32 cellular contexts compared by ENCODE assay signal in genomic region chr13:112218416-112218815, GRCh38.
A peak's percentile ranks its signal among the peaks of the same experiment; 100 is the strongest.
DNase-seq lines count a peak whose midpoint lies in the region; TF ChIP-seq lines count a peak whose summit lies in the region.
"Had no signal": no experiment of that assay in that cellular context is flagged by ENCODE, and none has a peak within 500 bp of the region (broad histone marks: within the 10 kb centered on the region; RNA-seq: fewer than 3 reads in every experiment).

No MANE protein-coding gene starts in this region.

- H3K9me3 Mint-ChIP-seq in neural progenitor cell, result peaks cover 2% of the 10 kb centered on the region
- H3K9me3 Mint-ChIP-seq: CD4-positive, alpha-beta memory T cell; CD4-positive, alpha-beta T cell; CD8-positive, alpha-beta memory T cell; CD8-positive, alpha-beta T cell had no signal

- H3K4me2 ChIP-seq in neural progenitor cell, result no peak overlapping the region
- H3K4me2 ChIP-seq: A549; BLaER1; BLaER1 treated with 17β-estradiol and CSF1 and Interleukin-3, amounts not matched to agents 10 nM and 100 nM had no signal

- peaks cover 9% of the 10 kb centered on the region for H3F3A ChIP-seq in neural progenitor cell (ENCODE audit: low read depth)

- DNase-seq in neural progenitor cell (ENCODE audit: low spot score), result no peak
- no peak for DNase-seq in COR-L47 (lab: John Stamatoyannopoulos, UW)
- no peak for DNase-seq in HPDE6-E6E7 (ENCODE audit: extremely low spot score)
- no peak for DNase-seq in foreskin fibroblast
- DNase-seq: 8988T; ACHN; AML-193; BE2C; C1 segment of cervical spinal cord; Caco-2; Calu3; CD4-positive, alpha-beta memory T cell; CD4-positive, alpha-beta T cell; CD4-positive, CD25-positive, alpha-beta regulatory T cell; CD8-positive, alpha-beta memory T cell; CD8-positive, alpha-beta T cell; DMS 273 treated with DMSO at 0.1 percent for 48 hours; DMS153; DMS53; DMS79; DMS79 treated with DMSO at 0.1 percent for 48 hours; DND-41; EL had no signal

- H3K79me2 ChIP-seq in neural progenitor cell (ENCODE audit: low read depth), result no peaks in the 10 kb centered on the region

- no peaks in the 10 kb centered on the region for H3K36me3 Mint-ChIP-seq in neural progenitor cell
- H3K36me3 Mint-ChIP-seq: CD14-positive monocyte; CD4-positive, alpha-beta memory T cell; CD4-positive, CD25-positive, alpha-beta regulatory T cell; CD8-positive, alpha-beta memory T cell; CD8-positive, alpha-beta T cell had no signal

- no peak overlapping the region for H3K4me3 ChIP-seq in HEK293 (ENCODE audit: low read depth, low read length)
- no peak overlapping the region for H3K4me3 ChIP-seq in neural progenitor cell
- no peak overlapping the region for H3K4me3 ChIP-seq in subcutaneous abdominal adipose tissue (ENCODE audit: low read depth in 1 of 5, low read length in 5 of 5)
- no peak overlapping the region for H3K4me3 ChIP-seq in foreskin fibroblast (ENCODE audit: low read depth in 1 of 2, low read length in 2 of 2)
- H3K4me3 ChIP-seq: A549; BLaER1; BLaER1 treated with 17β-estradiol and CSF1 and Interleukin-3, amounts not matched to agents 10 nM and 100 nM had no signal

- no peak overlapping the region for H2AFZ ChIP-seq in neural progenitor cell (replicated peaks)

- H3K27me3 ChIP-seq in neural progenitor cell (no peaks in the 10 kb centered on the region), subcutaneous abdominal adipose tissue (ENCODE audit: control insufficient read depth in 5 of 5, insufficient read depth in 4 of 5, low read length in 5 of 5) (no peaks in the 10 kb centered on the region)
- H3K27me3 ChIP-seq: BLaER1 had no signal

- POLR2A ChIA-PET in HEK293 (lab: Yijun Ruan, JAX), result no interaction called here

- no peaks in the 10 kb centered on the region for H3K9me3 ChIP-seq in HEK293 (ENCODE audit: control insufficient read depth, insufficient read depth, low read depth, low read length)
- H3K9me3 ChIP-seq in neural progenitor cell (ENCODE audit: low read depth), result no peaks in the 10 kb centered on the region
- H3K9me3 ChIP-seq in subcutaneous abdominal adipose tissue (ENCODE audit: control insufficient read depth in 5 of 5, low read length in 5 of 5), result no peaks in the 10 kb centered on the region
- H3K9me3 ChIP-seq: A549; BE2C; BLaER1; BLaER1 treated with 17β-estradiol and CSF1 and Interleukin-3, amounts not matched to agents 10 nM and 100 nM; Caco-2 had no signal

- H3K4me3 Mint-ChIP-seq in neural progenitor cell, result no peak overlapping the region
- H3K4me3 Mint-ChIP-seq: B cell; CD14-positive monocyte; CD4-positive, alpha-beta memory T cell; CD4-positive, alpha-beta T cell; CD4-positive, CD25-positive, alpha-beta regulatory T cell; CD8-positive, alpha-beta memory T cell; CD8-positive, alpha-beta T cell had no signal

- no peak overlapping the region for H3K27ac ChIP-seq in HEK293 (ENCODE audit: extremely low read depth, low read depth, low read length)
- H3K27ac ChIP-seq in neural progenitor cell, result no peak overlapping the region
- peak overlapping the region; percentile 23 for H3K27ac ChIP-seq in subcutaneous abdominal adipose tissue (ENCODE audit: low read depth, low read length)
- H3K27ac ChIP-seq: 22Rv1; A549; BLaER1; BLaER1 treated with 17β-estradiol and CSF1 and Interleukin-3, amounts not matched to agents 10 nM and 100 nM; C4-2B had no signal

- H3K36me3 ChIP-seq in HEK293 (ENCODE audit: control insufficient read depth in 2 of 2, insufficient read depth in 1 of 2, low read length in 2 of 2), result no peaks in the 10 kb centered on the region
- no peaks in the 10 kb centered on the region for H3K36me3 ChIP-seq in neural progenitor cell
- no peaks in the 10 kb centered on the region for H3K36me3 ChIP-seq in subcutaneous abdominal adipose tissue (ENCODE audit: control insufficient read depth in 5 of 5, insufficient read depth in 5 of 5, low read length in 5 of 5)
- H3K36me3 ChIP-seq: BE2C; BLaER1; BLaER1 treated with 17β-estradiol and CSF1 and Interleukin-3, amounts not matched to agents 10 nM and 100 nM had no signal

- H3K27ac Mint-ChIP-seq in neural progenitor cell, result peak overlapping the region; percentile 14
- H3K27ac Mint-ChIP-seq: B cell; CD14-positive monocyte; CD4-positive, alpha-beta memory T cell; CD4-positive, alpha-beta T cell; CD8-positive, alpha-beta memory T cell; CD8-positive, alpha-beta T cell had no signal

- H3K27me3 Mint-ChIP-seq in neural progenitor cell (ENCODE audit: insufficient read depth, low read depth), result peaks cover 15% of the 10 kb centered on the region
- H3K27me3 Mint-ChIP-seq: B cell; CD4-positive, alpha-beta T cell; CD4-positive, CD25-positive, alpha-beta regulatory T cell had no signal

- TF ChIP-seq CTCF in HEK293 (tag by site-specific recombination; IDR thresholded peaks at IDR 0.05) (no peak), neural progenitor cell (IDR thresholded peaks at IDR 0.05) (no peak), foreskin fibroblast (IDR thresholded peaks at IDR 0.05; ENCODE audit: low read depth, low read length) (no peak)

- no peaks in the 10 kb centered on the region for H3K4me1 ChIP-seq in HEK293 (ENCODE audit: control insufficient read depth, insufficient read depth, low read length)
- H3K4me1 ChIP-seq in neural progenitor cell, result peaks cover 22% of the 10 kb centered on the region
- peaks cover 0 to 30% (median 14%) of the 10 kb centered on the region in 5 donors for H3K4me1 ChIP-seq in subcutaneous abdominal adipose tissue (ENCODE audit: control insufficient read depth in 5 of 5, insufficient read depth in 5 of 5, low read length in 5 of 5)
- H3K4me1 ChIP-seq: A549, BE2C, Caco-2 had no signal

- peaks cover 66% of the 10 kb centered on the region for H3K4me1 Mint-ChIP-seq in neural progenitor cell
- H3K4me1 Mint-ChIP-seq: B cell; CD14-positive monocyte; CD4-positive, alpha-beta memory T cell; CD4-positive, CD25-positive, alpha-beta regulatory T cell; CD8-positive, alpha-beta memory T cell had no signal

- no peaks in the 10 kb centered on the region for H4K20me1 ChIP-seq in neural progenitor cell (ENCODE audit: low read depth)
- H4K20me1 ChIP-seq: BLaER1 had no signal

- H3K9ac ChIP-seq in neural progenitor cell (no peak overlapping the region), subcutaneous abdominal adipose tissue (ENCODE audit: low read length in 5 of 5) (no peak overlapping the region)
- H3K9ac ChIP-seq: BLaER1; BLaER1 treated with 17β-estradiol and CSF1 and Interleukin-3, amounts not matched to agents 10 nM and 100 nM had no signal

- CTCF ChIA-PET in HEK293 (lab: Yijun Ruan, JAX), result no interaction called here

TF ChIP-seq in HEK293, 187 proteins besides CTCF, POLR2A, EP300 and RAD21:
- TF ChIP-seq PRDM1 (tag by site-specific recombination; IDR thresholded peaks at IDR 0.05), result 0 out of 2 replicates have a peak, but pooled peaks have one; percentile 15
- no peak for TF ChIP-seq ZNF341 (tag by site-specific recombination; IDR thresholded peaks at IDR 0.05; ENCODE audit: low read depth)
